8 cellular contexts compared by ENCODE assay signal in genomic region chr12:56117082-56117706, GRCh38. TPM values are rescaled to one million over a fixed set of nuclear protein-coding genes. Genes with fewer than 3 reads are reported as not detected.
DNase-seq lines count a peak whose midpoint lies in the region; ATAC-seq and TF ChIP-seq lines count a peak whose summit lies in the region.
"Not testable (repeated sequence)": the region's sequence is repeated elsewhere in the genome, so short reads cannot be mapped to it uniquely, and the experiment has no call there.

No MANE protein-coding gene starts in this region.

- H2AFZ ChIP-seq in IMR-90 (replicated peaks; ENCODE audit: low read length, poor library complexity): not testable (repeated sequence)

- H2BK15ac ChIP-seq in IMR-90 (ENCODE audit: low read depth, low read length): not testable (repeated sequence)

- H3K36me3 Mint-ChIP-seq in activated naive CD4-positive, alpha-beta T cell treated with anti-CD3 and anti-CD28 coated beads, Interleukin-2, amount 50 U/mL, for 24 hours: peaks cover 19% of the 10 kb centered on the region
- peaks cover 40% of the 10 kb centered on the region for H3K36me3 Mint-ChIP-seq in nephron (ENCODE audit: low read depth)

- not testable (repeated sequence) for TF ChIP-seq CTCF in IMR-90 (conservative IDR thresholded peaks at IDR 0.05; ENCODE audit: low read depth, low read length); nephron (IDR thresholded peaks at IDR 0.05; ENCODE audit: unreplicated experiment in 3 of 3); stomach (IDR thresholded peaks at IDR 0.05)

- H3K36me3 ChIP-seq in IMR-90 (ENCODE audit: control insufficient read depth, insufficient read depth, low read length) (peaks cover 22% of the 10 kb centered on the region), SJCRH30 (peaks cover 25% of the 10 kb centered on the region), stomach (peaks cover 23 to 45% (median 39%) of the 10 kb centered on the region in 4 donors)
- peaks cover 23% of the 10 kb centered on the region for H3K36me3 ChIP-seq in effector memory CD4-positive, alpha-beta T cell (ENCODE audit: control insufficient read depth, insufficient read depth, low read length)

- not testable (repeated sequence) for TF ChIP-seq POLR2A in IMR-90 (IDR thresholded peaks at IDR 0.05; ENCODE audit: low read depth, low read length); stomach (IDR thresholded peaks at IDR 0.05)

- BruUV-seq in IMR-90 (replicated peaks; lab: Mats Ljungman, UMichigan): not testable (repeated sequence)

- peak overlapping the region; percentile 49; the same call in 1 of the 2 replicates for H2BK120ac ChIP-seq in IMR-90 (ENCODE audit: low read depth, low read length)

- not testable (repeated sequence) for H2BK20ac ChIP-seq in IMR-90 (ENCODE audit: low read depth, low read length)

- in situ Hi-C loops in IMR-90 (cut with MboI; ENCODE audit: low sequenced_read_pairs): not testable (repeated sequence)

- peak overlapping the region; percentile 99 for H3K4ac ChIP-seq in IMR-90 (ENCODE audit: low read depth, low read length)

- peak overlapping the region; percentile 100 for H3K14ac ChIP-seq in IMR-90 (replicated peaks; ENCODE audit: low read depth, low read length)

- intact Hi-C loops in IMR-90 (cut with micrococcal nuclease); stomach (cut with DNase I; ENCODE audit: low total_unique reads): not testable (repeated sequence)

- CTCF ChIA-PET in IMR-90 (lab: Yijun Ruan, JAX): interaction anchor here (1.6 to 3.9 kb wide), 3 partner anchors 9 to 72 kb away, joined by 4 to 27 read pairs (median 4); partner anchors contain the start of gene SMARCC2

- H4K5ac ChIP-seq in IMR-90 (ENCODE audit: low read depth, low read length): peak overlapping the region; percentile 77

- not testable (repeated sequence) for H3K27me3 ChIP-seq in IMR-90 (ENCODE audit: control insufficient read depth, insufficient read depth, low read length); SJCRH30; effector memory CD4-positive, alpha-beta T cell (replicated peaks; ENCODE audit: control insufficient read depth, insufficient read depth, low read length, poor library complexity, severe bottlenecking); stomach

- H3K27ac Mint-ChIP-seq in activated naive CD4-positive, alpha-beta T cell treated with anti-CD3 and anti-CD28 coated beads, Interleukin-2, amount 50 U/mL, for 24 hours: peak overlapping the region; percentile 95
- H3K27ac Mint-ChIP-seq in nephron: peak overlapping the region; percentile 95 to 99 (median 97)

- dilution Hi-C loops in IMR-90 (cut with HindIII; ENCODE audit: low sequenced_read_pairs, unreplicated experiment): not testable (repeated sequence)

- peak overlapping the region; percentile 40; the same call in 1 of the 2 replicates for H3K18ac ChIP-seq in IMR-90 (ENCODE audit: low read depth, low read length)

- peaks cover 7 to 50% of the 10 kb centered on the region in 2 experiments; a peak in 3 of 4 replicates for H3K79me1 ChIP-seq in IMR-90 (ENCODE audit: low read depth in 1 of 2, low read length in 2 of 2)

- not testable (repeated sequence) for H4K20me1 ChIP-seq in IMR-90 (ENCODE audit: insufficient read depth, low read length)

- H3K4me1 Mint-ChIP-seq in activated naive CD4-positive, alpha-beta T cell treated with anti-CD3 and anti-CD28 coated beads, Interleukin-2, amount 50 U/mL, for 24 hours: peaks cover 20% of the 10 kb centered on the region
- peaks cover 32% of the 10 kb centered on the region for H3K4me1 Mint-ChIP-seq in nephron

- TF ChIP-seq EP300 in stomach (IDR thresholded peaks at IDR 0.05): not testable (repeated sequence)

- H2AK9ac ChIP-seq in IMR-90 (replicated peaks; ENCODE audit: low read depth, low read length, poor library complexity): peak overlapping the region; percentile 15

- not testable (repeated sequence) for H3K9me3 Mint-ChIP-seq in activated naive CD4-positive, alpha-beta T cell treated with anti-CD3 and anti-CD28 coated beads, Interleukin-2, amount 50 U/mL, for 24 hours; nephron

- not testable (repeated sequence) for H3K9me3 ChIP-seq in IMR-90 (ENCODE audit: control insufficient read depth, insufficient read depth, low read length); SJCRH30 (replicated peaks); effector memory CD4-positive, alpha-beta T cell (ENCODE audit: control insufficient read depth, low read length); iPS-18c (ENCODE audit: control insufficient read depth, insufficient read depth, low read length); stomach

- POLR2A ChIA-PET in IMR-90 (lab: Charles Lee; ENCODE audit: unreplicated experiment): interaction anchor here (0.9 to 1.3 kb wide), 4 partner anchors 10 to 64 kb away, joined by 3 to 14 read pairs (median 6); partner anchors contain the start of genes ESYT1 and PA2G4

- peak overlapping the region; percentile 99 for H3K23ac ChIP-seq in IMR-90 (ENCODE audit: low read depth, low read length)

- H3K4me1 ChIP-seq in IMR-90 (ENCODE audit: control insufficient read depth, insufficient read depth, low read length): not testable (repeated sequence)
- H3K4me1 ChIP-seq in SJCRH30: peaks cover 21% of the 10 kb centered on the region
- peaks cover 29% of the 10 kb centered on the region for H3K4me1 ChIP-seq in effector memory CD4-positive, alpha-beta T cell (ENCODE audit: control insufficient read depth, insufficient read depth, low read length, poor library complexity, severe bottlenecking)
- peaks cover 18 to 43% (median 29%) of the 10 kb centered on the region in 4 donors for H3K4me1 ChIP-seq in stomach

- H3K9me1 ChIP-seq in IMR-90 (ENCODE audit: insufficient read depth, low read length): not testable (repeated sequence)

- H4K8ac ChIP-seq in IMR-90 (ENCODE audit: low read depth in 2 of 2, low read length in 2 of 2): peak overlapping the region; percentile 86 to 97

- WGBS in IMR-90 (ENCODE audit: extremely low coverage in 2 of 2, insufficient read length in 1 of 2), 2 experiments: no CpG with 5 or more reads among the region's 16 CpGs
- WGBS in stomach, 5 donors: 1 to 2% (median 2%) methylated on average over 12 to 16 of the region's 16 CpGs

- peak overlapping the region; percentile 95 for H3K27ac ChIP-seq in IMR-90 (ENCODE audit: insufficient read depth, low read length)
- peak overlapping the region; percentile 93 for H3K27ac ChIP-seq in SJCRH30
- H3K27ac ChIP-seq in effector memory CD4-positive, alpha-beta T cell (ENCODE audit: insufficient read depth, low read length, poor library complexity, severe bottlenecking): peak overlapping the region; percentile 92
- H3K27ac ChIP-seq in stomach: peak overlapping the region; percentile 95 to 97 (median 96)

- H2BK5ac ChIP-seq in IMR-90 (ENCODE audit: low read depth, low read length, poor library complexity, severe bottlenecking): peak overlapping the region; percentile 94

- H3K4me3 Mint-ChIP-seq in activated naive CD4-positive, alpha-beta T cell treated with anti-CD3 and anti-CD28 coated beads, Interleukin-2, amount 50 U/mL, for 24 hours: peak overlapping the region; percentile 95
- H3K4me3 Mint-ChIP-seq in nephron: peak overlapping the region; percentile 88 to 100 (median 95)

- not testable (repeated sequence) for TF ChIP-seq RAD21 in IMR-90 (IDR thresholded peaks at IDR 0.05; ENCODE audit: low read length)

- peak overlapping the region; percentile 96 for H4K91ac ChIP-seq in IMR-90 (ENCODE audit: insufficient read depth, low read depth, low read length)

- H2AK5ac ChIP-seq in IMR-90 (ENCODE audit: low read depth, low read length): peak overlapping the region; percentile 86; the same call in 1 of the 2 replicates

- peak overlapping the region; percentile 99 for H3K9ac ChIP-seq in IMR-90 (ENCODE audit: low read depth, low read length)

- H3K56ac ChIP-seq in IMR-90 (ENCODE audit: extremely low read depth, insufficient read depth, low read length): peak overlapping the region; percentile 98

- ATAC-seq in IMR-90 (ENCODE audit: low read depth): not testable (repeated sequence)

- peak overlapping the region; percentile 85 for H3K4me3 ChIP-seq in IMR-90 (ENCODE audit: insufficient read depth, low read depth, low read length)
- H3K4me3 ChIP-seq in SJCRH30: peak overlapping the region; percentile 73
- peak overlapping the region; percentile 84 for H3K4me3 ChIP-seq in effector memory CD4-positive, alpha-beta T cell (ENCODE audit: insufficient read depth, low read depth, low read length, poor library complexity, severe bottlenecking)
- H3K4me3 ChIP-seq in iPS-18c (ENCODE audit: insufficient read depth, low read depth, low read length): peak overlapping the region; percentile 97
- H3K4me3 ChIP-seq in stomach: peak overlapping the region; percentile 69 to 79 (median 74)

- peak; percentile 27 for DNase-seq in CD1c-positive myeloid dendritic cell (ENCODE audit: extremely low spot score)
- not testable (repeated sequence) for DNase-seq in IMR-90; SJCRH30; effector memory CD4-positive, alpha-beta T cell; stomach

- H3K4me2 ChIP-seq in IMR-90 (ENCODE audit: low read depth, low read length): peak overlapping the region; percentile 67

- not testable (repeated sequence) for H3K27me3 Mint-ChIP-seq in activated naive CD4-positive, alpha-beta T cell treated with anti-CD3 and anti-CD28 coated beads, Interleukin-2, amount 50 U/mL, for 24 hours; nephron (ENCODE audit: low read depth)

RNA-seq across cellular contexts. Expression of gene RPL41, which starts 0.8 kb away (rescaled TPM):
- 1,119 and 1,341 TPM in 2 replicates for total RNA-seq in IMR-90 (2012; rRNA removed)
- polyA plus RNA-seq in IMR-90 (2012; rRNA removed): 8,623 and 9,394 TPM in 2 replicates
- polyA plus RNA-seq in IMR-90 (2012; cell fraction: cytosol; rRNA removed): 2,295 and 6,760 TPM in 2 replicates
- 409 and 2,237 TPM in 2 replicates for polyA plus RNA-seq in IMR-90 (2012; cell fraction: nucleus; rRNA removed; ENCODE audit: low replicate concordance)
- total RNA-seq in SJCRH30 (2014; rRNA removed; shearing (Covaris generic)): 5,544 and 5,661 TPM in 2 replicates
- total RNA-seq in stomach: 1,000 to 10,000 TPM; 1,483 to 3,736 (median 1,919) TPM
- 1,000 to 10,000 TPM; 5,931 to 8,449 (median 6,584) TPM for polyA plus RNA-seq in stomach

RNA-seq across cellular contexts. Expression of gene ZC3H10, which starts 0.9 kb away (rescaled TPM):
- total RNA-seq in IMR-90 (2012; rRNA removed) (3.3 and 3.6 TPM in 2 replicates), stomach (1 to 10 TPM in 3 of 5 donors, under 1 TPM in 2; under 0.01 to 5.8 (median 3.1) TPM)
- polyA plus RNA-seq in IMR-90 (2012; rRNA removed) (1.1 and 1.5 TPM in 2 replicates), stomach (1 to 10 TPM; 1.5 to 2.2 (median 1.8) TPM)
- polyA plus RNA-seq in IMR-90 (2012; cell fraction: cytosol; rRNA removed): 0.48 and 1.1 TPM in 2 replicates
- polyA plus RNA-seq in IMR-90 (2012; cell fraction: nucleus; rRNA removed; ENCODE audit: low replicate concordance): 1.7 and 2.8 TPM in 2 replicates
- total RNA-seq in SJCRH30 (2014; rRNA removed; shearing (Covaris generic)): 5.5 and 5.8 TPM in 2 replicates

RNA-seq across cellular contexts. Expression of gene ESYT1, which starts 10.9 kb away (rescaled TPM):
- total RNA-seq in IMR-90 (2012; rRNA removed): 137 and 150 TPM in 2 replicates
- polyA plus RNA-seq in IMR-90 (2012; rRNA removed): 153 and 157 TPM in 2 replicates
- 133 and 158 TPM in 2 replicates for polyA plus RNA-seq in IMR-90 (2012; cell fraction: cytosol; rRNA removed)
- 156 and 212 TPM in 2 replicates for polyA plus RNA-seq in IMR-90 (2012; cell fraction: nucleus; rRNA removed; ENCODE audit: low replicate concordance)
- total RNA-seq in SJCRH30 (2014; rRNA removed; shearing (Covaris generic)): 86.7 and 92.9 TPM in 2 replicates
- 100 to 1,000 TPM in 1 of 5 donors, 10 to 100 TPM in 4; 23.3 to 142 (median 63.7) TPM for total RNA-seq in stomach
- 10 to 100 TPM in 2 of 3 donors, 1 to 10 TPM in 1; 8.6 to 32.8 (median 13.8) TPM for polyA plus RNA-seq in stomach

RNA-seq across cellular contexts. Expression of gene PA2G4, which starts 12.8 kb away (rescaled TPM):
- total RNA-seq in IMR-90 (2012; rRNA removed) (198 and 251 TPM in 2 replicates), stomach (100 to 1,000 TPM in 2 of 5 donors, 10 to 100 TPM in 3; 33.8 to 144 (median 68.7) TPM)
- polyA plus RNA-seq in IMR-90 (2012; rRNA removed) (158 and 166 TPM in 2 replicates), stomach (100 to 1,000 TPM in 1 of 3 donors, 10 to 100 TPM in 2; 74.1 to 101 (median 95.1) TPM)
- polyA plus RNA-seq in IMR-90 (2012; cell fraction: cytosol; rRNA removed): 62.7 and 83.2 TPM in 2 replicates
- polyA plus RNA-seq in IMR-90 (2012; cell fraction: nucleus; rRNA removed; ENCODE audit: low replicate concordance): 31.0 and 112 TPM in 2 replicates
- 342 and 348 TPM in 2 replicates for total RNA-seq in SJCRH30 (2014; rRNA removed; shearing (Covaris generic))

RNA-seq across cellular contexts. Expression of gene MYL6B, which starts 35.2 kb away (rescaled TPM):
- 78.3 and 90.0 TPM in 2 replicates for total RNA-seq in IMR-90 (2012; rRNA removed)
- 112 and 117 TPM in 2 replicates for polyA plus RNA-seq in IMR-90 (2012; rRNA removed)
- polyA plus RNA-seq in IMR-90 (2012; cell fraction: cytosol; rRNA removed): 121 and 135 TPM in 2 replicates
- polyA plus RNA-seq in IMR-90 (2012; cell fraction: nucleus; rRNA removed; ENCODE audit: low replicate concordance): 47.4 and 68.8 TPM in 2 replicates
- 199 and 208 TPM in 2 replicates for total RNA-seq in SJCRH30 (2014; rRNA removed; shearing (Covaris generic))
- total RNA-seq in stomach: 10 to 100 TPM in 3 of 5 donors, 1 to 10 TPM in 1, not detected in 1; 4.9 to 24.3 (median 20.6) TPM
- polyA plus RNA-seq in stomach: 10 to 100 TPM; 53.4 to 98.1 (median 60.2) TPM
